Comparison of ENCODE assay signal across 18 cellular contexts in genomic region chr14:42869681-42870080, GRCh38.
DNase-seq lines count a peak whose midpoint lies in the region; ATAC-seq lines count a peak whose summit lies in the region.
"Had no signal": no experiment of that assay in that cellular context is flagged by ENCODE, and none has a peak within 500 bp of the region (broad histone marks: within the 10 kb centered on the region; RNA-seq: fewer than 3 reads in every experiment).

No MANE protein-coding gene starts in this region.

- DNase-seq in ELR (ENCODE audit: low read depth) (peak; percentile 67), RKO (ENCODE audit: low spot score) (peak; percentile 39), fibroblast of gingiva (ENCODE audit: low read depth) (peak; percentile 14), left kidney (ENCODE audit: low read depth, low spot score) (peak; percentile 9)
- no peak for DNase-seq in stimulated activated CD8-positive, alpha-beta memory T cell treated with anti-CD3 and anti-CD28 coated beads, Interleukin-4, amount 100 ng/mL, for 48 hours
- DNase-seq in activated naive CD4-positive, alpha-beta T cell treated with Interleukin-2 at 50 U/mL for 16 hours = no peak
- DNase-seq: activated CD4-positive, alpha-beta T cell treated with anti-CD3 and anti-CD28 coated beads, Interleukin-2, amount 50 U/mL, for 1 hour; cerebellar nuclear complex; DMS79 treated with DMSO at 0.1 percent for 48 hours; MM.1S; NCI-H1417; NCI-H2081; NCI-H446 treated with DMSO at 0.1 percent for 48 hours; sigmoid colon had no signal

- ATAC-seq in GM19455 (IDR thresholded peaks at IDR 0.05; ENCODE audit: unreplicated experiment) = no peak
- ATAC-seq in GM19397 (IDR thresholded peaks at IDR 0.05; ENCODE audit: unreplicated experiment) = no peak
- ATAC-seq: GM12878, HCT116 had no signal

Comparison
In these comparisons a context has a peak if more than half of its experiments do, and no peak if none do; other contexts are left out.
1. DNase-seq: peak in ELR (single experiment), RKO (single experiment), fibroblast of gingiva (single experiment) and left kidney (single experiment); none in stimulated activated CD8-positive, alpha-beta memory T cell treated with anti-CD3 and anti-CD28 coated beads, Interleukin-4, amount 100 ng/mL, for 48 hours (single experiment) and activated naive CD4-positive, alpha-beta T cell treated with Interleukin-2 at 50 U/mL for 16 hours (single experiment).